19 cellular contexts compared by ENCODE assay signal in genomic region chr5:88298425-88298824, GRCh38. TPM values are rescaled to one million over a fixed set of nuclear protein-coding genes. Genes with fewer than 3 reads are reported as not detected.
DNase-seq lines count a peak whose midpoint lies in the region; ATAC-seq and TF ChIP-seq lines count a peak whose summit lies in the region.
"Had no signal": no experiment of that assay in that cellular context is flagged by ENCODE, and none has a peak within 500 bp of the region (broad histone marks: within the 10 kb centered on the region; RNA-seq: fewer than 3 reads in every experiment).

No MANE protein-coding gene starts in this region.

- H3K4me1 ChIP-seq in lower lobe of right lung = no peaks in the 10 kb centered on the region
- H3K4me1 ChIP-seq: Caco-2 had no signal

- ATAC-seq in lower lobe of right lung (no peak), Right ventricle myocardium superior (ENCODE audit: poor library complexity) (no peak)
- ATAC-seq: esophagus mucosa, GM23338, left cardiac atrium, Panc1 had no signal

- H3K27me3 ChIP-seq in BJ (ENCODE audit: control insufficient read depth, insufficient read depth, low read length) (no peaks in the 10 kb centered on the region), lower lobe of right lung (ENCODE audit: low read depth) (no peaks in the 10 kb centered on the region)

- H3K4me3 ChIP-seq in BJ (ENCODE audit: low read depth, low read length) (no peak overlapping the region), cardiac fibroblast (replicated peaks in 1 of 2; ENCODE audit: low read depth in 2 of 2, low read length in 2 of 2) (no peak overlapping the region), lower lobe of right lung (no peak overlapping the region)
- H3K4me3 ChIP-seq: GM23338 had no signal

- TF ChIP-seq CTCF in BJ (IDR thresholded peaks at IDR 0.05; ENCODE audit: insufficient read depth, low read depth, low read length) (no peak), cardiac fibroblast (IDR thresholded peaks at IDR 0.05; ENCODE audit: low read depth, low read length) (no peak), lower lobe of right lung (IDR thresholded peaks at IDR 0.05) (no peak)

- H3K36me3 ChIP-seq in BJ (ENCODE audit: control insufficient read depth, insufficient read depth, low read length) (no peaks in the 10 kb centered on the region), lower lobe of right lung (no peaks in the 10 kb centered on the region)

- CTCF ChIA-PET in BJ (lab: Yijun Ruan, JAX) = interaction anchor here (0.6 kb wide), 1 partner anchor 639 kb away, joined by 3 read pairs; no protein-coding TSS in a partner anchor

- H3K9me3 ChIP-seq in lower lobe of right lung = peaks cover 5% of the 10 kb centered on the region
- H3K9me3 ChIP-seq: Caco-2 had no signal

- DNase-seq in BJ (ENCODE audit: low read depth) (peak; percentile 2), LHCN-M2 (ENCODE audit: low read depth) (peak; percentile 21), cardiac fibroblast (ENCODE audit: low read depth in 2 of 2) (peak; percentile 6 to 40), myocyte (ENCODE audit: low read depth) (peak; percentile 8), lower lobe of right lung (no peak), NCI-H2029 treated with DMSO at 0.1 percent for 48 hours (lab: John Stamatoyannopoulos, UW) (no peak), ecto neural progenitor cell (ENCODE audit: low spot score) (no peak), Right ventricle myocardium superior (no peak)
- DNase-seq: activated CD4-positive, alpha-beta T cell treated with anti-CD3 and anti-CD28 coated beads, Interleukin-2, amount 10 ng/mL, durations not matched to agents 24 days and 14 days; activated naive CD4-positive, alpha-beta T cell treated with Interleukin-2 at 50 U/mL for 16 hours; Caco-2; dermis blood vessel endothelial cell; GDM1; left cardiac atrium; NCI-H1092; NCI-H774 had no signal

- intact Hi-C loops in lower lobe of right lung (cut with DNase I) = no loop called here
- intact Hi-C loops in Right ventricle myocardium superior (cut with DNase I) = no loop called here

- H3K27ac ChIP-seq in lower lobe of right lung = no peak overlapping the region

- POLR2A ChIA-PET in BJ (lab: Charles Lee) = no interaction called here

RNA-seq across cellular contexts. Expression of gene TMEM161B, which starts 29.8 kb away (rescaled TPM):
- polyA plus RNA-seq in BJ (2011; rRNA removed) = 6.6 and 10.2 TPM in 2 replicates
- 8.6 and 14.6 TPM in 2 replicates for polyA minus RNA-seq in BJ (2011; rRNA and poly(A)+ RNA removed)
- 15.0 and 18.0 TPM in 2 replicates for total RNA-seq in LHCN-M2 (2014; rRNA removed)
- polyA plus RNA-seq in LHCN-M2 (2012) = 3.7 TPM
- total RNA-seq in myocyte = 12.5 and 18.0 TPM in 2 replicates
- 4.8 TPM for polyA plus RNA-seq in myocyte (2012)
- total RNA-seq in lower lobe of right lung = 21.2 TPM
- 9.4 TPM for total RNA-seq in Right ventricle myocardium superior

Comparison
In these comparisons a context has a peak if more than half of its experiments do, and no peak if none do; other contexts are left out.
1. DNase-seq: peak in BJ (single experiment), LHCN-M2 (single experiment), cardiac fibroblast (2 of 2) and myocyte (single experiment); none in lower lobe of right lung (single experiment), NCI-H2029 treated with DMSO at 0.1 percent for 48 hours (single experiment), ecto neural progenitor cell (single experiment) and Right ventricle myocardium superior (single experiment).